1 cellular context compared by ENCODE assay signal in genomic region chr1:154320882-154321608, GRCh38.
A peak's percentile ranks its signal among the peaks of the same experiment; 100 is the strongest.
TF ChIP-seq lines count a peak whose summit lies in the region.

AQP10 (plus strand) TSS chr1:154321093; CDS start chr1:154321156, 63 bp downstream.

TF ChIP-seq in K562, 482 proteins besides CTCF, POLR2A, EP300 and RAD21 (continued from another document and continues in another):
- peak; percentile 64; the same call in 1 of the 2 replicates for TF ChIP-seq GTF2E2 (tag; IDR thresholded peaks at IDR 0.05)
- TF ChIP-seq MXI1 (IDR thresholded peaks at IDR 0.05; ENCODE audit: low read depth, low read length), result peak; percentile 88
- peak; percentile 31; the same call in 1 of the 2 replicates for TF ChIP-seq USF2 (CRISPR knock-in tag; IDR thresholded peaks at IDR 0.05)
- TF ChIP-seq RAD51 (IDR thresholded peaks at IDR 0.05; ENCODE audit: borderline replicate concordance, low read depth), result peak; percentile 52; the same call in 1 of the 2 replicates
- TF ChIP-seq RB1 (IDR thresholded peaks at IDR 0.05; ENCODE audit: low read depth), result peak; percentile 56; the same call in 1 of the 2 replicates
- peak; percentile 81; the same call in 1 of the 2 replicates for TF ChIP-seq CREB3L1 (IDR thresholded peaks at IDR 0.05; ENCODE audit: borderline replicate concordance, low read depth)
- TF ChIP-seq NFIX (CRISPR knock-in tag; IDR thresholded peaks at IDR 0.05; ENCODE audit: low read depth), result no peak
- TF ChIP-seq PHF21A (IDR thresholded peaks at IDR 0.05; ENCODE audit: borderline replicate concordance, low read depth), result no peak
- peak; percentile 81 for TF ChIP-seq EP400 (IDR thresholded peaks at IDR 0.05)
- TF ChIP-seq BCOR (IDR thresholded peaks at IDR 0.05), result peak; percentile 53; the same call in 1 of the 2 replicates
- 0 out of 2 replicates have a peak, but pooled peaks have one; percentile 47 for TF ChIP-seq MEF2D (tag; conservative IDR thresholded peaks at IDR 0.05; ENCODE audit: low read depth)
- TF ChIP-seq CLOCK (CRISPR knock-in tag; IDR thresholded peaks at IDR 0.05; ENCODE audit: borderline replicate concordance), result peak; percentile 76; the same call in 1 of the 2 replicates
- TF ChIP-seq ATF1 (CRISPR knock-in tag; IDR thresholded peaks at IDR 0.05), result no peak
- peak; percentile 91 for TF ChIP-seq ATF1 (tag; IDR thresholded peaks at IDR 0.05)
- peak; percentile 95 for TF ChIP-seq GATA2 (CRISPR knock-in tag; IDR thresholded peaks at IDR 0.05)
- peak; percentile 91 for TF ChIP-seq MYC (IDR thresholded peaks at IDR 0.05; ENCODE audit: low read depth, low read length)
- TF ChIP-seq MYC (CRISPR knock-in tag; IDR thresholded peaks at IDR 0.05; ENCODE audit: borderline replicate concordance, low read depth), result no peak
- TF ChIP-seq XRCC4 (IDR thresholded peaks at IDR 0.05; ENCODE audit: extremely low read depth, insufficient read depth, insufficient read length), result no peak
- no peak for TF ChIP-seq ZKSCAN3 (CRISPR knock-in tag; IDR thresholded peaks at IDR 0.05)
- TF ChIP-seq MAZ (CRISPR knock-in tag; conservative IDR thresholded peaks at IDR 0.05 in 1 of 2, IDR thresholded peaks at IDR 0.05 in 1 of 2), result peak in 1 of 2 experiments; percentile 24; a peak in 2 of 4 replicates
- TF ChIP-seq ZFP36 (IDR thresholded peaks at IDR 0.05; ENCODE audit: low read depth, low read length, partially characterized antibody), result peak; percentile 14
- peak; percentile 90; the same call in 1 of the 2 replicates for TF ChIP-seq HDAC2 (IDR thresholded peaks at IDR 0.05)
- no peak for TF ChIP-seq KAT8 (IDR thresholded peaks at IDR 0.05; ENCODE audit: low read depth)
- no peak for TF ChIP-seq NFATC3 (IDR thresholded peaks at IDR 0.05)
- peak; percentile 83 for TF ChIP-seq L3MBTL2 (IDR thresholded peaks at IDR 0.05)
- TF ChIP-seq POLR2G (IDR thresholded peaks at IDR 0.05; ENCODE audit: low read depth, low read length), result peak; percentile 59
- TF ChIP-seq ZBTB43 (CRISPR knock-in tag; IDR thresholded peaks at IDR 0.05), result no peak
- TF ChIP-seq ETV1 (tag; conservative IDR thresholded peaks at IDR 0.05; ENCODE audit: low read depth), result peak; percentile 66
- peak; percentile 25; the same call in 1 of the 2 replicates for TF ChIP-seq KLF6 (CRISPR knock-in tag; IDR thresholded peaks at IDR 0.05; ENCODE audit: borderline replicate concordance)
- TF ChIP-seq HOMEZ (CRISPR knock-in tag; IDR thresholded peaks at IDR 0.05), result 0 out of 2 replicates have a peak, but pooled peaks have one; percentile 32
- TF ChIP-seq E2F6 (IDR thresholded peaks at IDR 0.05; ENCODE audit: borderline replicate concordance in 1 of 2, extremely low read depth in 1 of 2, insufficient read depth in 1 of 2, insufficient read length in 1 of 2, low read depth in 1 of 2, low read length in 1 of 2, poor library complexity in 1 of 2, severe bottlenecking in 1 of 2), result peak; percentile 50 to 52
- TF ChIP-seq ETS1 (conservative IDR thresholded peaks at IDR 0.05; ENCODE audit: control insufficient read depth, low read depth, low read length), result 0 out of 2 replicates have a peak, but pooled peaks have one; percentile 44
- TF ChIP-seq CBFA2T2 (conservative IDR thresholded peaks at IDR 0.05), result peak; percentile 81
- peak; percentile 92 for TF ChIP-seq DPF2 (IDR thresholded peaks at IDR 0.05)
- 0 out of 2 replicates have a peak, but pooled peaks have one; percentile 36 for TF ChIP-seq TRIM28 (IDR thresholded peaks at IDR 0.05)
- TF ChIP-seq RCOR1 (IDR thresholded peaks at IDR 0.05; ENCODE audit: borderline replicate concordance in 1 of 2, low read depth in 2 of 2, low read length in 2 of 2), result peak; percentile 30 to 87; a peak in 3 of 4 replicates
- TF ChIP-seq JUND (IDR thresholded peaks at IDR 0.05; ENCODE audit: borderline replicate concordance, low read depth, low read length), result peak; percentile 80; the same call in 1 of the 2 replicates
- TF ChIP-seq JUND (tag; IDR thresholded peaks at IDR 0.05; ENCODE audit: borderline replicate concordance, low read depth, low read length), result peak; percentile 83; the same call in 2 of the 3 replicates
- TF ChIP-seq ZBED1 (IDR thresholded peaks at IDR 0.05), result no peak
- TF ChIP-seq TBL1XR1 (IDR thresholded peaks at IDR 0.05; ENCODE audit: low read length in 2 of 2), result peak; percentile 39 to 88; a peak in 2 of 4 replicates
- TF ChIP-seq ZNF347 (CRISPR knock-in tag; IDR thresholded peaks at IDR 0.05; ENCODE audit: low read depth), result no peak
- no peak for TF ChIP-seq MED1 (CRISPR knock-in tag; IDR thresholded peaks at IDR 0.05; ENCODE audit: borderline replicate concordance)
- peak; percentile 15; the same call in 1 of the 2 replicates for TF ChIP-seq ZNF24 (IDR thresholded peaks at IDR 0.05)
- 0 out of 2 replicates have a peak, but pooled peaks have one; percentile 60 for TF ChIP-seq MBD2 (IDR thresholded peaks at IDR 0.05; ENCODE audit: borderline replicate concordance, low read depth)
- TF ChIP-seq CCNT2 (IDR thresholded peaks at IDR 0.05; ENCODE audit: borderline replicate concordance, extremely low read depth, insufficient read length, low read depth, low read length), result peak; percentile 40
- 0 out of 4 replicates have a peak, but pooled peaks of 1 of the 2 experiments have one; percentile 13 for TF ChIP-seq MLLT1 (IDR thresholded peaks at IDR 0.05)
- peak; percentile 90 for TF ChIP-seq CBFA2T3 (IDR thresholded peaks at IDR 0.05)
- peak; percentile 30; the same call in 1 of the 2 replicates for TF ChIP-seq XRCC5 (IDR thresholded peaks at IDR 0.05; ENCODE audit: low read depth, low read length)
- TF ChIP-seq ADNP (tag; IDR thresholded peaks at IDR 0.05), result 0 out of 2 replicates have a peak, but pooled peaks have one; percentile 20
- TF ChIP-seq VEZF1 (CRISPR knock-in tag; IDR thresholded peaks at IDR 0.05), result 0 out of 2 replicates have a peak, but pooled peaks have one; percentile 6
- TF ChIP-seq RBFOX2 (IDR thresholded peaks at IDR 0.05; ENCODE audit: low read depth, low read length), result peak; percentile 61
- peak; percentile 81 for TF ChIP-seq MYNN (IDR thresholded peaks at IDR 0.05)
- no peak for TF ChIP-seq MYNN (CRISPR knock-in tag; IDR thresholded peaks at IDR 0.05)
- peak; percentile 86 for TF ChIP-seq MTA3 (IDR thresholded peaks at IDR 0.05; ENCODE audit: borderline replicate concordance)
- peak; percentile 87 for TF ChIP-seq ARID1B (IDR thresholded peaks at IDR 0.05)
- 0 out of 2 replicates have a peak, but pooled peaks have one; percentile 12 for TF ChIP-seq SMC3 (conservative IDR thresholded peaks at IDR 0.05; ENCODE audit: insufficient read depth, low read depth, low read length)
